ENCODE assay signal across 24 cellular contexts in the genomic region with DNA sequence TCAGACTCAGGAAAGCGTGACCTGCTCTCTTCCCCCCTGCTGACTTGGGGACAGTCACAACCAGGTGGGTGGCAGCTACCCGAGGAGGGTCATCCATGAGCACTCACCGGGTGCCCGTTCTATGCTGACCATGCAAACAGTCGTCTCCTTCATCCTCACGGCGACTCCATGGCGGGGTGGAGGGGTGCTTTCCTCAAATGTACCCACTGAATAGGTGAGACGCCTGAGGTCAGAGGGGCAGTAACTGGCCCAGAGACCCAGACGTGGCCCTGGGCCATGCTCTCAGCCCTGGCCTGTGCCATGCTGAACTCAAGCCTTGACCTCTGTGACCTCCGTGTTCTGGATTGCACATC. TPM values are rescaled to one million over a fixed set of nuclear protein-coding genes. Genes with fewer than 3 reads are reported as not detected.
DNase-seq lines count a peak whose midpoint lies in the region; ATAC-seq, FAIRE-seq and TF ChIP-seq lines count a peak whose summit lies in the region.
"Had no signal": no experiment of that assay in that cellular context is flagged by ENCODE, and none has a peak within 500 bp of the region (broad histone marks: within the 10 kb centered on the region; RNA-seq: fewer than 3 reads in every experiment).

No MANE protein-coding gene starts in this region.

- H3K27ac ChIP-seq in kidney (ENCODE audit: low read depth in 2 of 2, low read length in 2 of 2): no peak overlapping the region
- H3K27ac ChIP-seq in stomach: no peak overlapping the region

- H3K4me3 ChIP-seq in bronchial epithelial cell (ENCODE audit: low read depth, low read length) (no peak overlapping the region), kidney (ENCODE audit: low read length in 2 of 2) (no peak overlapping the region), stomach (no peak overlapping the region)
- H3K4me3 ChIP-seq: GM23338 had no signal

- TF ChIP-seq EP300 in stomach (IDR thresholded peaks at IDR 0.05): no peak

- H3K4me1 ChIP-seq in kidney (ENCODE audit: control insufficient read depth in 1 of 2, insufficient read depth in 1 of 2, low read depth in 1 of 2, low read length in 2 of 2) (no peaks in the 10 kb centered on the region), stomach (no peaks in the 10 kb centered on the region)
- H3K4me1 ChIP-seq: BE2C had no signal

- no peak for TF ChIP-seq POLR2A in stomach (IDR thresholded peaks at IDR 0.05)

- TF ChIP-seq CTCF in bronchial epithelial cell (IDR thresholded peaks at IDR 0.05; ENCODE audit: insufficient read depth, low read length, severe bottlenecking): no peak
- no peak for TF ChIP-seq CTCF in kidney (IDR thresholded peaks at IDR 0.05; ENCODE audit: borderline replicate concordance, extremely low read depth, insufficient read depth)
- TF ChIP-seq CTCF in stomach (IDR thresholded peaks at IDR 0.05): no peak

- 87 to 95% (median 91%) methylated on average over 11 of the region's 11 CpGs for WGBS in stomach, 5 donors

- H3K36me3 ChIP-seq in bronchial epithelial cell (ENCODE audit: control insufficient read depth, insufficient read depth, low read length) (no peaks in the 10 kb centered on the region), kidney (ENCODE audit: control insufficient read depth in 1 of 2, insufficient read depth in 2 of 2, low read length in 2 of 2) (no peaks in the 10 kb centered on the region), stomach (no peaks in the 10 kb centered on the region)
- H3K36me3 ChIP-seq: BE2C had no signal

- no peaks in the 10 kb centered on the region for H3K27me3 ChIP-seq in bronchial epithelial cell (ENCODE audit: control insufficient read depth, insufficient read depth, low read length)
- no peaks in the 10 kb centered on the region for H3K27me3 ChIP-seq in stomach
- H3K27me3 ChIP-seq: BE2C had no signal

- DNase-seq in activated effector memory CD4-positive, alpha-beta T cell treated with anti-CD3 and anti-CD28 coated beads, Interleukin-2, amount 50 U/mL, for 16 hours: peak; percentile 58
- DNase-seq in activated effector memory CD4-positive, alpha-beta T cell treated with Interleukin-2 at 50 U/mL for 16 hours: no peak
- DNase-seq in bronchial epithelial cell (ENCODE audit: low read depth) (no peak), kidney (peak; percentile 54), stomach (peak; percentile 17), islet precursor cell (no peak), NCI-H510A treated with DMSO at 0.1 percent for 48 hours (lab: John Stamatoyannopoulos, UW) (no peak)
- DNase-seq: ACHN; BE2C; C1 segment of cervical spinal cord; CD4-positive, CD25-positive, alpha-beta regulatory T cell; CD8-positive, alpha-beta memory T cell; COR-L47; HCEC 1CT; IMR-90 had no signal

- intact Hi-C loops in kidney (cut with DNase I): no loop called here
- intact Hi-C loops in stomach (cut with DNase I; ENCODE audit: low total_unique reads): no loop called here

- no peaks in the 10 kb centered on the region for H3K9me3 ChIP-seq in kidney (ENCODE audit: control insufficient read depth in 1 of 2, low read length in 2 of 2)
- H3K9me3 ChIP-seq in stomach: no peaks in the 10 kb centered on the region
- H3K9me3 ChIP-seq: BE2C had no signal

- FAIRE-seq in bronchial epithelial cell (lab: Jason Lieb, UNC) (peak; percentile 75), kidney (lab: Jason Lieb, UNC) (no peak)
- FAIRE-seq: A204.1, D721Med, G401.6, GM12891, GM18507, H54, HTR-8/SVneo had no signal

- ATAC-seq in GM21423 (IDR thresholded peaks at IDR 0.05; ENCODE audit: unreplicated experiment): no peak
- ATAC-seq: GM23338 had no signal

- H3K9ac ChIP-seq in kidney (ENCODE audit: low read length in 2 of 2): no peak overlapping the region

RNA-seq across cellular contexts. Expression of gene TPM4, which starts 59.2 kb away (rescaled TPM):
- total RNA-seq in bronchial epithelial cell: 235 and 395 TPM in 2 replicates
- 273 TPM for total RNA-seq in kidney
- polyA plus RNA-seq in kidney (ENCODE audit: insufficient read depth, low read depth, low replicate concordance): 132 TPM
- total RNA-seq in stomach: 100 to 1,000 TPM; 167 to 609 (median 275) TPM
- polyA plus RNA-seq in stomach: 100 to 1,000 TPM; 185 to 475 (median 427) TPM

Comparison
In these comparisons a context has a peak if more than half of its experiments do, and no peak if none do; other contexts are left out.
1. DNase-seq: peak in activated effector memory CD4-positive, alpha-beta T cell treated with anti-CD3 and anti-CD28 coated beads, Interleukin-2, amount 50 U/mL, for 16 hours (single experiment), kidney (single experiment) and stomach (single experiment); none in activated effector memory CD4-positive, alpha-beta T cell treated with Interleukin-2 at 50 U/mL for 16 hours (single experiment), bronchial epithelial cell (single experiment), islet precursor cell (single experiment) and NCI-H510A treated with DMSO at 0.1 percent for 48 hours (single experiment).